8 cellular contexts compared by ENCODE assay signal in genomic region chr20:50286609-50287008, GRCh38.
DNase-seq lines count a peak whose midpoint lies in the region; ATAC-seq and TF ChIP-seq lines count a peak whose summit lies in the region.

No MANE protein-coding gene starts in this region.

- ATAC-seq in memory B cell (ENCODE audit: low read depth) (peak; percentile 28), GM19452 (IDR thresholded peaks at IDR 0.05; ENCODE audit: unreplicated experiment) (no peak)

- no peak overlapping the region for H3T11ph ChIP-seq in H9 (ENCODE audit: low read length)

- no peak overlapping the region for H4K5ac ChIP-seq in H9 (ENCODE audit: insufficient read length, low read depth, low read length)

- H3K36me3 Mint-ChIP-seq in H9 (ENCODE audit: insufficient read depth in 1 of 3, low read depth in 3 of 3) (no peaks in the 10 kb centered on the region), brain (no peaks in the 10 kb centered on the region), memory B cell (no peaks in the 10 kb centered on the region)

- no peaks in the 10 kb centered on the region; a peak in 1 of 5 replicates for H3K9me3 Mint-ChIP-seq in H9
- H3K9me3 Mint-ChIP-seq in brain = peaks cover 0 to 8% (median 0%) of the 10 kb centered on the region in 5 experiments
- H3K9me3 Mint-ChIP-seq in memory B cell = no peaks in the 10 kb centered on the region

- H3K4me2 ChIP-seq in H9 (ENCODE audit: insufficient read depth, insufficient read length, low read length) = no peak overlapping the region

- H4K8ac ChIP-seq in H9 (replicated peaks; ENCODE audit: insufficient read length, low read depth, low read length) = no peak overlapping the region

- DNase-seq in H9 = peak; percentile 52
- no peak for DNase-seq in memory B cell (ENCODE audit: low spot score in 2 of 2)
- no peak for DNase-seq in NK-92 (lab: John Stamatoyannopoulos, UW; ENCODE audit: unreplicated experiment)
- DNase-seq in SW 1271 (lab: John Stamatoyannopoulos, UW) = no peak
- DNase-seq in NCI-H2196 (lab: John Stamatoyannopoulos, UW; ENCODE audit: unreplicated experiment) = no peak

- H2BK20ac ChIP-seq in H9 (ENCODE audit: low read depth, low read length, poor library complexity, severe bottlenecking) = no peak overlapping the region

- H3K4me1 ChIP-seq in ACC112 (ENCODE audit: control insufficient read depth, insufficient read depth, low read length, unreplicated experiment) (peaks cover 41% of the 10 kb centered on the region), H9 (ENCODE audit: insufficient read depth, low read length) (no peaks in the 10 kb centered on the region)

- H3K36me3 ChIP-seq in ACC112 (ENCODE audit: insufficient read depth, low read length) = no peaks in the 10 kb centered on the region

- H4K20me1 ChIP-seq in H9 (ENCODE audit: control insufficient read depth, insufficient read depth, insufficient read length) = no peaks in the 10 kb centered on the region

- H3K79me2 ChIP-seq in ACC112 (ENCODE audit: control insufficient read depth, insufficient read depth, low read length, unreplicated experiment) = no peaks in the 10 kb centered on the region
- H3K79me2 ChIP-seq in H9 (ENCODE audit: insufficient read depth, low read length) = no peaks in the 10 kb centered on the region

- H4K91ac ChIP-seq in H9 (ENCODE audit: insufficient read length, low read depth, low read length) = no peak overlapping the region

- H2BK5ac ChIP-seq in H9 (ENCODE audit: insufficient read length, low read length) = no peak overlapping the region

- H3K56ac ChIP-seq in H9 (ENCODE audit: insufficient read length, low read depth, low read length) = no peak overlapping the region

- H2AFZ ChIP-seq in ACC112 (ENCODE audit: low read length, unreplicated experiment) (peak overlapping the region; percentile 88), H9 (ENCODE audit: low read length) (no peak overlapping the region)

- H3K4me1 Mint-ChIP-seq in H9 (peaks cover 9 to 35% of the 10 kb centered on the region in 2 experiments), brain (peaks cover 37% of the 10 kb centered on the region), memory B cell (peaks cover 17% of the 10 kb centered on the region)

- no CpG with 5 or more reads among the region's 11 CpGs for WGBS in H9 (ENCODE audit: extremely low coverage, insufficient read length, low lambda C conversion rate)

- no peak overlapping the region for H3K14ac ChIP-seq in H9 (ENCODE audit: insufficient read depth, low read length)

- H2BK12ac ChIP-seq in H9 (ENCODE audit: insufficient read length, low read depth, low read length) = no peak overlapping the region

- peak overlapping the region in 1 of 3 experiments; percentile 89; a peak in 1 of 7 replicates for H3K27ac Mint-ChIP-seq in H9
- H3K27ac Mint-ChIP-seq in brain = peak overlapping the region in 3 of 5 experiments; percentile 40 to 86 (median 64)
- H3K27ac Mint-ChIP-seq in memory B cell = peak overlapping the region; percentile 10

- H3K27me3 Mint-ChIP-seq in H9 (ENCODE audit: low read depth) (peaks cover 13% of the 10 kb centered on the region), brain (peaks cover 6% of the 10 kb centered on the region), memory B cell (peaks cover 33% of the 10 kb centered on the region)

- no peak for TF ChIP-seq CTCF in H9 (conservative IDR thresholded peaks at IDR 0.05)
- TF ChIP-seq CTCF in brain (conservative IDR thresholded peaks at IDR 0.05) = no peak

- H3K9me3 ChIP-seq in H9 (ENCODE audit: control insufficient read depth, low read depth, low read length) = no peaks in the 10 kb centered on the region

- no peak overlapping the region for H3K23ac ChIP-seq in H9 (ENCODE audit: insufficient read length, low read depth, low read length)

- H3K27me3 ChIP-seq in ACC112 (ENCODE audit: insufficient read depth, low read length) (no peaks in the 10 kb centered on the region), H9 (ENCODE audit: insufficient read depth, low read length) (no peaks in the 10 kb centered on the region)

- no peak overlapping the region for H3K9ac ChIP-seq in H9 (ENCODE audit: extremely low read depth, insufficient read length, low read length)

- H2BK15ac ChIP-seq in H9 (ENCODE audit: low read depth, low read length) = no peak overlapping the region

- H3K4ac ChIP-seq in H9 (ENCODE audit: low read depth, low read length) = no peak overlapping the region

- H3K79me1 ChIP-seq in H9 (ENCODE audit: insufficient read depth, low read depth, low read length, poor library complexity, severe bottlenecking) = no peaks in the 10 kb centered on the region

- no peaks in the 10 kb centered on the region for H3K23me2 ChIP-seq in H9 (ENCODE audit: insufficient read length, low read depth, low read length, poor library complexity, severe bottlenecking)

- H2BK120ac ChIP-seq in H9 (ENCODE audit: low read depth, low read length, poor library complexity, severe bottlenecking) = no peak overlapping the region

- H3K4me3 ChIP-seq in ACC112 (ENCODE audit: low read depth, low read length) = peak overlapping the region; percentile 61

- H3K4me3 Mint-ChIP-seq in H9 (no peak overlapping the region), brain (no peak overlapping the region), memory B cell (peak overlapping the region; percentile 64)

- H3K27ac ChIP-seq in ACC112 (ENCODE audit: low read depth, low read length) = peak overlapping the region; percentile 97
- H3K27ac ChIP-seq in H9 (ENCODE audit: insufficient read length, low read depth, low read length) = no peak overlapping the region

- no peak overlapping the region for H3K18ac ChIP-seq in H9 (ENCODE audit: insufficient read length, low read depth, low read length)

- H2AK5ac ChIP-seq in H9 (ENCODE audit: insufficient read length, low read length) = no peak overlapping the region
